ENCODE assay signal across 20 cellular contexts in genomic region chr7:42618649-42619315, GRCh38.
A peak's percentile ranks its signal among the peaks of the same experiment; 100 is the strongest.
DNase-seq lines count a peak whose midpoint lies in the region; ATAC-seq, FAIRE-seq and TF ChIP-seq lines count a peak whose summit lies in the region.
"Had no signal": no experiment of that assay in that cellular context is flagged by ENCODE, and none has a peak within 500 bp of the region (broad histone marks: within the 10 kb centered on the region; RNA-seq: fewer than 3 reads in every experiment).

No MANE protein-coding gene starts in this region.

- peaks cover 3% of the 10 kb centered on the region for H3K27me3 Mint-ChIP-seq in activated T-helper 17 cell treated with anti-CD3 and anti-CD28 coated beads, Interleukin-2, amount 50 U/mL, for 72 hours
- H3K27me3 Mint-ChIP-seq: IgD-negative memory B cell had no signal

- H3K9ac ChIP-seq in mesendoderm (ENCODE audit: low read length) = no peak overlapping the region
- H3K9ac ChIP-seq: SK-N-SH had no signal

- H3K79me1 ChIP-seq in mesendoderm (ENCODE audit: low read length) = no peaks in the 10 kb centered on the region

- H3K4ac ChIP-seq in mesendoderm (ENCODE audit: low read depth, low read length) = no peak overlapping the region

- no peak overlapping the region for H3K23ac ChIP-seq in mesendoderm (ENCODE audit: low read length)

- peaks cover 8% of the 10 kb centered on the region for H3K9me3 Mint-ChIP-seq in activated T-helper 17 cell treated with anti-CD3 and anti-CD28 coated beads, Interleukin-2, amount 50 U/mL, for 72 hours
- H3K9me3 Mint-ChIP-seq: IgD-negative memory B cell had no signal

- H3K36me3 ChIP-seq in HEK293 (ENCODE audit: control insufficient read depth in 2 of 2, insufficient read depth in 1 of 2, low read length in 2 of 2) (no peaks in the 10 kb centered on the region), bronchial epithelial cell (ENCODE audit: control insufficient read depth, insufficient read depth, low read length) (no peaks in the 10 kb centered on the region), mesendoderm (ENCODE audit: control insufficient read depth, insufficient read depth, low read length) (no peaks in the 10 kb centered on the region)
- H3K36me3 ChIP-seq: HAP-1 had no signal

- peak overlapping the region; percentile 32 for H3K18ac ChIP-seq in mesendoderm (ENCODE audit: low read length)

- no peak for FAIRE-seq in bronchial epithelial cell (lab: Jason Lieb, UNC)

- H2BK5ac ChIP-seq in mesendoderm (ENCODE audit: low read length) = no peak overlapping the region

- no peak overlapping the region for H2BK15ac ChIP-seq in mesendoderm (replicated peaks; ENCODE audit: low read depth)

- no peak overlapping the region for H3K4me3 Mint-ChIP-seq in activated T-helper 17 cell treated with anti-CD3 and anti-CD28 coated beads, Interleukin-2, amount 50 U/mL, for 72 hours
- H3K4me3 Mint-ChIP-seq: CD8-positive, alpha-beta memory T cell; IgD-negative memory B cell had no signal

- POLR2A ChIA-PET in HEK293 (lab: Yijun Ruan, JAX) = no interaction called here

- no peak overlapping the region for H4K5ac ChIP-seq in mesendoderm (ENCODE audit: low read length)

- CTCF ChIA-PET in HEK293 (lab: Yijun Ruan, JAX) = no interaction called here

- no peaks in the 10 kb centered on the region for H3K9me3 ChIP-seq in HEK293 (ENCODE audit: control insufficient read depth, insufficient read depth, low read depth, low read length)
- H3K9me3 ChIP-seq: HAP-1, SK-N-SH had no signal

- no peak overlapping the region for H2AK5ac ChIP-seq in mesendoderm (ENCODE audit: low read length)

- TF ChIP-seq CTCF in HEK293 (tag by site-specific recombination; IDR thresholded peaks at IDR 0.05) (no peak), bronchial epithelial cell (IDR thresholded peaks at IDR 0.05; ENCODE audit: insufficient read depth, low read length, severe bottlenecking) (peak; percentile 27)

- peaks cover 5% of the 10 kb centered on the region for H3K4me1 ChIP-seq in HEK293 (ENCODE audit: control insufficient read depth, insufficient read depth, low read length)
- no peaks in the 10 kb centered on the region for H3K4me1 ChIP-seq in mesendoderm (ENCODE audit: control insufficient read depth, low read depth, low read length)
- H3K4me1 ChIP-seq: HAP-1 had no signal

- H4K8ac ChIP-seq in mesendoderm (ENCODE audit: low read depth, low read length) = no peak overlapping the region

- H3K27ac ChIP-seq in HEK293 (ENCODE audit: extremely low read depth, low read depth, low read length) = no peak overlapping the region
- H3K27ac ChIP-seq in mesendoderm (ENCODE audit: low read depth, low read length) = no peak overlapping the region
- H3K27ac ChIP-seq: HL-60 had no signal

- no peak overlapping the region for H3K4me2 ChIP-seq in mesendoderm (ENCODE audit: low read length)
- H3K4me2 ChIP-seq: SK-N-SH had no signal

- no peaks in the 10 kb centered on the region for H3K36me3 Mint-ChIP-seq in activated T-helper 17 cell treated with anti-CD3 and anti-CD28 coated beads, Interleukin-2, amount 50 U/mL, for 72 hours (ENCODE audit: low read depth)
- H3K36me3 Mint-ChIP-seq: CD8-positive, alpha-beta memory T cell; IgD-negative memory B cell had no signal

- H2BK120ac ChIP-seq in mesendoderm (ENCODE audit: low read depth, low read length) = no peak overlapping the region

- DNase-seq in MV-4-11 (lab: John Stamatoyannopoulos, UW) (peak; percentile 33), bronchial epithelial cell (ENCODE audit: low read depth) (peak; percentile 58), mesendoderm (peak; percentile 10)
- DNase-seq: ACHN; C1 segment of cervical spinal cord; CD8-positive, alpha-beta memory T cell; DMS79 treated with DMSO at 0.1 percent for 48 hours; NCI-H1417 treated with DMSO at 0.1 percent for 48 hours; NCI-H187 treated with DMSO at 0.1 percent for 48 hours; NCI-H226; NCI-H524; SK-N-SH had no signal

- no peak overlapping the region for H3K27ac Mint-ChIP-seq in activated T-helper 17 cell treated with anti-CD3 and anti-CD28 coated beads, Interleukin-2, amount 50 U/mL, for 72 hours
- H3K27ac Mint-ChIP-seq: CD8-positive, alpha-beta memory T cell; IgD-negative memory B cell had no signal

- WGBS in mesendoderm (ENCODE audit: extremely low coverage, insufficient coverage, low lambda C conversion rate) = no CpG with 5 or more reads among the region's 6 CpGs

- H3K27me3 ChIP-seq in bronchial epithelial cell (ENCODE audit: control insufficient read depth, insufficient read depth, low read length) (no peaks in the 10 kb centered on the region), mesendoderm (ENCODE audit: insufficient read depth, low read length, poor library complexity) (no peaks in the 10 kb centered on the region)

- no peaks in the 10 kb centered on the region for H3K4me1 Mint-ChIP-seq in activated T-helper 17 cell treated with anti-CD3 and anti-CD28 coated beads, Interleukin-2, amount 50 U/mL, for 72 hours
- H3K4me1 Mint-ChIP-seq: IgD-negative memory B cell had no signal

- no peaks in the 10 kb centered on the region for H3K79me2 ChIP-seq in mesendoderm (ENCODE audit: control insufficient read depth, insufficient read depth, low read length)

- H3K4me3 ChIP-seq in HEK293 (ENCODE audit: low read depth, low read length) (no peak overlapping the region), bronchial epithelial cell (ENCODE audit: low read depth, low read length) (no peak overlapping the region), mesendoderm (ENCODE audit: low read length) (no peak overlapping the region)
- H3K4me3 ChIP-seq: HAP-1 had no signal

- no peak for ATAC-seq in activated T-helper 17 cell treated with anti-CD3 and anti-CD28 coated beads, Interleukin-2, amount 50 U/mL, for 72 hours (replicated peaks)
- ATAC-seq in SK-N-SH treated with all-trans-retinoic acid at 6 μM for 48 hours = no peak
- no peak for ATAC-seq in GM21825 (IDR thresholded peaks at IDR 0.05; ENCODE audit: unreplicated experiment)
- ATAC-seq: Panc1 had no signal

- H3K56ac ChIP-seq in mesendoderm (ENCODE audit: low read length) = no peak overlapping the region

TF ChIP-seq in HEK293, 187 proteins besides CTCF, POLR2A, EP300 and RAD21 (continues in another document):
- TF ChIP-seq KLF9 (tag by site-specific recombination; IDR thresholded peaks at IDR 0.05; ENCODE audit: low read depth) (no peak), ZNF473 (tag by site-specific recombination; IDR thresholded peaks at IDR 0.05) (no peak), ZNF404 (tag by site-specific recombination; IDR thresholded peaks at IDR 0.05) (no peak), BCL6B (tag by site-specific recombination; IDR thresholded peaks at IDR 0.05) (0 out of 2 replicates have a peak, but pooled peaks have one; percentile 12), GLIS1 (tag by site-specific recombination; IDR thresholded peaks at IDR 0.05) (no peak), ZNF26 (tag by site-specific recombination; IDR thresholded peaks at IDR 0.05) (no peak)

TF ChIP-seq in SK-N-SH treated with all-trans-retinoic acid at 6 μM for 48 hours, 23 proteins besides CTCF, POLR2A, EP300 and RAD21:
- TF ChIP-seq ISL1 (CRISPR knock-in tag; IDR thresholded peaks at IDR 0.05) = no peak
- no peak for TF ChIP-seq ZNF8 (CRISPR knock-in tag; IDR thresholded peaks at IDR 0.05)
- no peak for TF ChIP-seq ZNF70 (CRISPR knock-in tag; IDR thresholded peaks at IDR 0.05)
- no peak for TF ChIP-seq TOX (CRISPR knock-in tag; IDR thresholded peaks at IDR 0.05; ENCODE audit: borderline replicate concordance)
- no peak for TF ChIP-seq PPARA (CRISPR knock-in tag; IDR thresholded peaks at IDR 0.05; ENCODE audit: borderline replicate concordance)
- no peak for TF ChIP-seq GLIS3 (CRISPR knock-in tag; IDR thresholded peaks at IDR 0.05)
